Comparison of ENCODE assay signal across 20 cellular contexts in the genomic region with DNA sequence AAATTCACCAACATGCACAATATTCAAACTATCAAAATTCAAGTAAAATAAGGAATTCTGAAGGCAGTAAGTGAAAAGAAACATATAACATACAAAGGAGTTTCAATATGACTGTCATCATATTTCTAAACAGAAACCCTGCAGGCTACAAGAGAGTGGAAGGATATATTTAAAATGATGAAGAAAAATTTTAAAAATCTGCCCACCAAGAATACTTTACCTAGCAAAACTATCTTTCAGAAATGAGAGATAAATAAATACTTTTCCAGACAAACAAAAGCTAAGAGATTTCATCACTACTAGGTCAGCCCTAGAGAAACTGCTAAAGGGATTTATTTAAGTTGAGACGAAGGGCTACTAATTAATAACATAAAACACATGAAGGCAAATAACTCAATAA.
"Had no signal": no experiment of that assay in that cellular context is flagged by ENCODE, and none has a peak within 500 bp of the region (broad histone marks: within the 10 kb centered on the region; RNA-seq: fewer than 3 reads in every experiment).

No MANE protein-coding gene starts in this region.

- FAIRE-seq: endothelial cell of umbilical vein, keratinocyte had no signal

- DNase-seq: dermis blood vessel endothelial cell; dorsolateral prefrontal cortex; effector CD4-positive, alpha-beta T cell; effector memory CD4-positive, alpha-beta T cell; foreskin keratinocyte; heart left ventricle; hypothalamus; immature natural killer cell; left cardiac atrium; left lung; left ventricle myocardium superior; lower lobe of right lung; mesenchymal stem cell; mucosa of descending colon; naive B cell; naive thymus-derived CD8-positive, alpha-beta T cell had no signal

- H3K36me3 Mint-ChIP-seq: naive B cell had no signal

- H3K4me3 Mint-ChIP-seq: immature natural killer cell; mesothelial cell of epicardium; naive B cell; naive thymus-derived CD8-positive, alpha-beta T cell had no signal

- H3K27ac Mint-ChIP-seq: immature natural killer cell; mesothelial cell of epicardium; naive B cell; naive thymus-derived CD8-positive, alpha-beta T cell had no signal

- ATAC-seq: foreskin keratinocyte; gastroesophageal sphincter; heart left ventricle; left cardiac atrium; left lung; left ventricle myocardium superior; lower lobe of right lung; mucosa of descending colon; naive thymus-derived CD8-positive, alpha-beta T cell had no signal

- H3K4me1 Mint-ChIP-seq: immature natural killer cell; mesothelial cell of epicardium; naive B cell; naive thymus-derived CD8-positive, alpha-beta T cell had no signal

- H3K27me3 Mint-ChIP-seq: naive B cell had no signal
